ENCODE assay signal across 1 cellular context in the genomic region with DNA sequence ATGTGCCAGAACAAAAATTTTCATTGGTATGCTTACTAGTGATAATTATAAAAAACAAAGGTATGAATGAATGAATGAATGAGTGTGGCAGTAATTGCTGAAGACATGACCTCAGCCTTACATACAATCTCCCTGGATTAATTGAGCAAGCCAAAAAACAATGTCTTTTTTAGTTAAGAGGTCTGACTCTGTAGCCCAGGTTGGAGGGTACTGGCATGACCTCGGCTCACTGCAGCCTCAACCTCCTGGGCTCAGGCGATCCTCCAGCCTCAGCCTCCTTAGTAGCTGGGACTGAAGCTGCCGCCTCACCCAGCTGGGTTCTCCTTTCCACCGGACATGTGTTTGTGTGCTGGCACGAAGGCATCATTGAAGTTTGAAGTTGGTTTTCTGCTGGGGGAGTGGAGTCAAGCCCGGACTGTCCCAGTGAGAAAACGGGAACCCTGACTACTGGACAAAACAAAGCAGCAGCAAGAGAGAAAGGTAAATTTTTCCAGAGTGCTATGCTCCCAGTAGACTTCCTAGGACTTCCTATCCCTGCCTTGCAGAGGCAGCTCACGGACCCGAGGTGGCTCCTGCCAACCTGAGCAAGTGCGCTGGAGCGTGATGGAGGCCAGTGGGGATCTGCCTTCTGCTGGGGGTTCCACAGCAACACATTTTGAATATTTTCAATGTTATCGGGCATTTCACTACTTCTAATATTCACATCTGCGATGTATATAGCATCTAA.
TF ChIP-seq lines count a peak whose summit lies in the region.

No MANE protein-coding gene starts in this region.

TF ChIP-seq in GM12878, 131 proteins besides CTCF, POLR2A, EP300 and RAD21:
- no peak for TF ChIP-seq SRF (IDR thresholded peaks at IDR 0.05; ENCODE audit: low read depth in 2 of 2, low read length in 2 of 2)
- TF ChIP-seq ZNF24 (IDR thresholded peaks at IDR 0.05) = peak; percentile 68; the same call in 1 of the 2 replicates
- TF ChIP-seq CBX3 (IDR thresholded peaks at IDR 0.05; ENCODE audit: borderline replicate concordance, low read depth) = no peak
- peak; percentile 46; the same call in 1 of the 2 replicates for TF ChIP-seq PAX5 (IDR thresholded peaks at IDR 0.05; ENCODE audit: borderline replicate concordance, low read depth, low read length)
